ENCODE assay signal across 8 cellular contexts in the genomic region with DNA sequence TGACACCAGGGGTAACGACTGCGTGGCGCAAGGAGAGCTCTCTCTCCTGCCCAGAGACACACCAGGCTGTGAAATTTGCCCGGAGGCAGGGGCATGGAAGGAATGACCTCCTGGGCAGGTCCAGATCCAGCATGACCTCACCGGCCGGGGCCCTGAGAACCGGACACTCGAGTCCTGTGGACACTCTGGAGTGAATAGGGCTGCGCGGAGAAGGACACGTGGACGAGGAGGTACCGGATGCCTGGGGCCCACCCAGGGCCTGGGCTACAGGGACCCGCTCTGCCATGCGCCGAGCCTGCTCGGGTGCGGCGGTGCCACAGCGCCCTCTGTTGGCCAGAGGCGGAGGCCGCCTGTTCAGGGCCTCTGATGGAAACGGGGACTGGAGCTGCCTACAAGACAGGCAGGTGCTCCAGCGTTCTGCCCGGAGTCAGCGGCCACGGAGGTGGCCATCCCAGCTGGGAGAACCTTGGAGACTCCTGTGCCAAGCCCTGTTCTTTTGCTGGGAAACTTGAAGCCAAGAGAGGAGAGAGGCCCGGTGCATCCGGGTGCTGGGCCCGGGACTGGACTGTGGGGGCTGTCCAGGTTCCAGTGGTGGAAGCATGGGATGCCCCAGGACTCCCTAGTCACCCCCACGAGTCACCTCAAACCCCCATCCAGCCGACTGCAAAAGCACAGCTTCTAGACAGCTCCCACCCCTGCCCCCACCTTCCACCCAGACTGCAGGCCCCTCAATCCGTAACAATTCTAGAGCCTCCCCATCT. TPM values are rescaled to one million over a fixed set of nuclear protein-coding genes. Genes with fewer than 3 reads are reported as not detected.
DNase-seq lines count a peak whose midpoint lies in the region; ATAC-seq and TF ChIP-seq lines count a peak whose summit lies in the region.

No MANE protein-coding gene starts in this region.

- H3K27ac Mint-ChIP-seq in neural progenitor cell: no peak overlapping the region

- DNase-seq in ELR (ENCODE audit: low read depth): peak; percentile 78
- DNase-seq in Kasumi-1 (lab: John Stamatoyannopoulos, UW): peak; percentile 88 to 89
- peak; percentile 67 to 88 (median 81) for DNase-seq in Peyer's patch
- peak; percentile 79 for DNase-seq in activated T-cell treated with anti-CD3 and anti-CD28 coated beads, Interleukin-2, amount 50 U/mL, for 4 hours
- peak; percentile 42 to 53 for DNase-seq in fibroblast of lung (ENCODE audit: low read depth in 2 of 2)
- peak; percentile 88 for DNase-seq in neural progenitor cell (ENCODE audit: low spot score)
- peak; percentile 83 for DNase-seq in stomach

- WGBS in stomach, 5 donors: 12 to 25% (median 16%) methylated on average over 24 to 33 of the region's 33 CpGs

- H3F3A ChIP-seq in neural progenitor cell (ENCODE audit: low read depth): peaks cover 6% of the 10 kb centered on the region

- TF ChIP-seq EP300 in stomach (IDR thresholded peaks at IDR 0.05): no peak

- TF ChIP-seq CTCF in Peyer's patch (IDR thresholded peaks at IDR 0.05): peak; percentile 79 to 98 (median 91)
- TF ChIP-seq CTCF in fibroblast of lung (conservative IDR thresholded peaks at IDR 0.05 in 1 of 2, IDR thresholded peaks at IDR 0.05 in 1 of 2; ENCODE audit: low read depth in 1 of 2, low read length in 2 of 2): peak; percentile 94 to 96
- TF ChIP-seq CTCF in neural progenitor cell (IDR thresholded peaks at IDR 0.05): peak; percentile 99
- TF ChIP-seq CTCF in stomach (IDR thresholded peaks at IDR 0.05): peak in 5 of 7 experiments; percentile 90 to 99 (median 96)

- H3K4me3 ChIP-seq in Peyer's patch: no peak overlapping the region
- no peak overlapping the region for H3K4me3 ChIP-seq in fibroblast of lung (replicated peaks in 1 of 4; ENCODE audit: control extremely low read depth in 1 of 4, insufficient read depth in 1 of 4, low read depth in 3 of 4, low read length in 4 of 4)
- no peak overlapping the region for H3K4me3 ChIP-seq in neural progenitor cell
- no peak overlapping the region for H3K4me3 ChIP-seq in stomach

- ATAC-seq in activated T-cell treated with anti-CD3 and anti-CD28 coated beads, Interleukin-2, amount 50 U/mL, for 4 hours: peak; percentile 96 to 98
- no peak for ATAC-seq in GM19351 (IDR thresholded peaks at IDR 0.05; ENCODE audit: unreplicated experiment)

- H3K79me2 ChIP-seq in fibroblast of lung (ENCODE audit: control insufficient read depth, insufficient read depth, low read length) (no peaks in the 10 kb centered on the region), neural progenitor cell (ENCODE audit: low read depth) (no peaks in the 10 kb centered on the region)

- H3K9ac ChIP-seq in fibroblast of lung (ENCODE audit: insufficient read depth, low read length) (no peak overlapping the region), neural progenitor cell (no peak overlapping the region)

- H3K4me2 ChIP-seq in fibroblast of lung (ENCODE audit: extremely low read depth, insufficient read depth, low read length) (peak overlapping the region; percentile 44), neural progenitor cell (peak overlapping the region; percentile 58)

- H3K4me3 Mint-ChIP-seq in activated T-cell treated with anti-CD3 and anti-CD28 coated beads, Interleukin-2, amount 50 U/mL, for 4 hours: no peak overlapping the region
- H3K4me3 Mint-ChIP-seq in neural progenitor cell: no peak overlapping the region

- TF ChIP-seq POLR2A in Peyer's patch (IDR thresholded peaks at IDR 0.05): no peak
- no peak for TF ChIP-seq POLR2A in stomach (IDR thresholded peaks at IDR 0.05)

- peaks cover 3% of the 10 kb centered on the region for H3K27me3 Mint-ChIP-seq in activated T-cell treated with anti-CD3 and anti-CD28 coated beads, Interleukin-2, amount 50 U/mL, for 4 hours (ENCODE audit: low read depth)
- peaks cover 21% of the 10 kb centered on the region for H3K27me3 Mint-ChIP-seq in neural progenitor cell (ENCODE audit: insufficient read depth, low read depth)

- H3K9me3 Mint-ChIP-seq in activated T-cell treated with anti-CD3 and anti-CD28 coated beads, Interleukin-2, amount 50 U/mL, for 4 hours: no peaks in the 10 kb centered on the region
- no peaks in the 10 kb centered on the region for H3K9me3 Mint-ChIP-seq in neural progenitor cell

- no peaks in the 10 kb centered on the region for H4K20me1 ChIP-seq in fibroblast of lung (ENCODE audit: control insufficient read depth, extremely low read depth, insufficient read depth, low read length)
- no peaks in the 10 kb centered on the region for H4K20me1 ChIP-seq in neural progenitor cell (ENCODE audit: low read depth)

- H3K36me3 Mint-ChIP-seq in activated T-cell treated with anti-CD3 and anti-CD28 coated beads, Interleukin-2, amount 50 U/mL, for 4 hours (ENCODE audit: insufficient read depth): no peaks in the 10 kb centered on the region
- H3K36me3 Mint-ChIP-seq in neural progenitor cell: no peaks in the 10 kb centered on the region

- peaks cover 3% of the 10 kb centered on the region for H3K4me1 Mint-ChIP-seq in activated T-cell treated with anti-CD3 and anti-CD28 coated beads, Interleukin-2, amount 50 U/mL, for 4 hours (ENCODE audit: low read depth)
- H3K4me1 Mint-ChIP-seq in neural progenitor cell: peaks cover 9% of the 10 kb centered on the region

- H3K4me1 ChIP-seq in Peyer's patch: peaks cover 0 to 5% (median 0%) of the 10 kb centered on the region in 4 donors
- no peaks in the 10 kb centered on the region for H3K4me1 ChIP-seq in fibroblast of lung (ENCODE audit: control insufficient read depth, extremely low read depth, insufficient read depth, low read length)
- peaks cover 5% of the 10 kb centered on the region for H3K4me1 ChIP-seq in neural progenitor cell
- H3K4me1 ChIP-seq in stomach: peaks cover 8 to 15% (median 11%) of the 10 kb centered on the region in 4 donors

- H3K27ac ChIP-seq in Peyer's patch (no peak overlapping the region), fibroblast of lung (ENCODE audit: insufficient read depth, low read length) (no peak overlapping the region), neural progenitor cell (no peak overlapping the region), stomach (no peak overlapping the region)

- H3K36me3 ChIP-seq in Peyer's patch: no peaks in the 10 kb centered on the region
- H3K36me3 ChIP-seq in fibroblast of lung (ENCODE audit: control insufficient read depth, insufficient read depth, low read length): no peaks in the 10 kb centered on the region
- no peaks in the 10 kb centered on the region for H3K36me3 ChIP-seq in neural progenitor cell
- H3K36me3 ChIP-seq in stomach: no peaks in the 10 kb centered on the region

- intact Hi-C loops in stomach (cut with DNase I; ENCODE audit: low total_unique reads): loop anchor here (5.0 kb wide), 2 partner anchors 59 to 436 kb away; a partner anchor contains a TSS

- no peaks in the 10 kb centered on the region for H3K27me3 ChIP-seq in Peyer's patch
- H3K27me3 ChIP-seq in fibroblast of lung (ENCODE audit: control insufficient read depth, insufficient read depth, low read length): peaks cover 3% of the 10 kb centered on the region
- H3K27me3 ChIP-seq in neural progenitor cell: peaks cover 20% of the 10 kb centered on the region
- H3K27me3 ChIP-seq in stomach: peaks cover 0 to 22% (median 0%) of the 10 kb centered on the region in 3 donors

- H2AFZ ChIP-seq in fibroblast of lung (ENCODE audit: low read length) (peak overlapping the region; percentile 41), neural progenitor cell (replicated peaks) (peak overlapping the region; percentile 100)

- H3K9me3 ChIP-seq in Peyer's patch: no peaks in the 10 kb centered on the region
- H3K9me3 ChIP-seq in fibroblast of lung (ENCODE audit: control insufficient read depth, insufficient read depth, low read depth, low read length): no peaks in the 10 kb centered on the region
- H3K9me3 ChIP-seq in neural progenitor cell (ENCODE audit: low read depth): no peaks in the 10 kb centered on the region
- H3K9me3 ChIP-seq in stomach: no peaks in the 10 kb centered on the region

RNA-seq across cellular contexts. Expression of a gene that starts 19.3 kb away (rescaled TPM):
- total RNA-seq in Peyer's patch (1 to 10 TPM in 1 of 4 donors, under 1 TPM in 2, not detected in 1; 0.83 to 2.1 (median 0.94) TPM), fibroblast of lung (0.66 and 0.77 TPM in 2 replicates), neural progenitor cell (ENCODE audit: low replicate concordance) (3.6 and 10.7 TPM in 2 replicates), stomach (10 to 100 TPM in 1 of 5 donors, 1 to 10 TPM in 2, not detected in 2; 1.0 to 10.7 (median 1.3) TPM)
- total RNA-seq in activated T-cell treated with anti-CD3 and anti-CD28 coated beads, Interleukin-2, amount 50 U/mL, for 4 hours: under 1 TPM in 1 of 3 donors, not detected in 2; 0.19 TPM
- polyA plus RNA-seq in fibroblast of lung (0.19 and 0.36 TPM in 2 replicates), stomach (1 to 10 TPM in 1 of 3 donors, under 1 TPM in 2; 0.50 to 2.6 (median 0.92) TPM)
- polyA plus RNA-seq in fibroblast of lung (2012): 0.31 and 0.48 TPM in 2 replicates
- polyA minus RNA-seq in fibroblast of lung (ENCODE audit: low replicate concordance): 0.39 TPM in 1 of 2 replicates, not detected in the other
